8 cellular contexts compared by ENCODE assay signal in genomic region chr4:172892300-172892699, GRCh38.
A peak's percentile ranks its signal among the peaks of the same experiment; 100 is the strongest.
DNase-seq lines count a peak whose midpoint lies in the region; ATAC-seq and TF ChIP-seq lines count a peak whose summit lies in the region.

No MANE protein-coding gene starts in this region.

- H3K9me3 ChIP-seq in DND-41 (ENCODE audit: insufficient read depth, low read length, severe bottlenecking) (no peaks in the 10 kb centered on the region), HCT116 (ENCODE audit: control insufficient read depth in 1 of 2, insufficient read depth in 1 of 2, low read depth in 1 of 2, low read length in 2 of 2) (no peaks in the 10 kb centered on the region), left ventricle myocardium inferior (replicated peaks) (peaks cover 55% of the 10 kb centered on the region)
- no peaks in the 10 kb centered on the region for H3K9me3 ChIP-seq in CD8-positive, alpha-beta T cell (ENCODE audit: low read length)

- H3K27me3 ChIP-seq in DND-41 (ENCODE audit: insufficient read depth, low read length, poor library complexity) = no peaks in the 10 kb centered on the region
- H3K27me3 ChIP-seq in HCT116 (ENCODE audit: insufficient read depth, low read length) = no peaks in the 10 kb centered on the region
- no peaks in the 10 kb centered on the region for H3K27me3 ChIP-seq in CD8-positive, alpha-beta T cell (ENCODE audit: insufficient read depth, low read length)
- no peaks in the 10 kb centered on the region for H3K27me3 ChIP-seq in left ventricle myocardium inferior (ENCODE audit: low read depth)

- no peaks in the 10 kb centered on the region for H4K20me1 ChIP-seq in DND-41 (ENCODE audit: insufficient read depth, low read length)
- no peaks in the 10 kb centered on the region for H4K20me1 ChIP-seq in HCT116 (ENCODE audit: insufficient read depth)

- no TSS peak for BruUV-seq in HCT116 (replicated peaks; lab: Mats Ljungman, UMichigan)

- RAD21 ChIA-PET in HCT116 (lab: Charles Lee; ENCODE audit: low non-redundant PET in 1 of 2, low total read pairs in 2 of 2, uncharacterized antibody in 2 of 2, unreplicated experiment in 2 of 2) = interaction anchor here in 1 of 2 experiments (0.9 kb wide), 1 partner anchor 409 kb away, joined by 3 read pairs; no protein-coding TSS in a partner anchor

- peak; percentile 9 for DNase-seq in DND-41
- peak; percentile 18 for DNase-seq in HCT116 (ENCODE audit: low read depth, low spot score)
- DNase-seq in OCI-M1 (lab: John Stamatoyannopoulos, UW) = peak; percentile 78
- peak; percentile 23 for DNase-seq in iPS DF 19.7 (ENCODE audit: low read depth, low spot score)
- DNase-seq in CD8-positive, alpha-beta T cell = no peak
- DNase-seq in ecto neural progenitor cell (ENCODE audit: low spot score) = no peak
- no peak for DNase-seq in left ventricle myocardium inferior

- H3K9ac ChIP-seq in DND-41 (ENCODE audit: low read depth, low read length) = no peak overlapping the region
- H3K9ac ChIP-seq in HCT116 (ENCODE audit: low read length) = no peak overlapping the region

- peaks cover 10% of the 10 kb centered on the region for H3K9me3 Mint-ChIP-seq in CD8-positive, alpha-beta T cell

- no peak overlapping the region for H3K27ac Mint-ChIP-seq in CD8-positive, alpha-beta T cell

- CTCF ChIA-PET in HCT116 (lab: Charles Lee) = interaction anchor here (0.7 to 3.3 kb wide), 11 partner anchors 10 to 409 kb away, joined by 3 to 11 read pairs (median 4); no protein-coding TSS in a partner anchor
- CTCF ChIA-PET in CD8-positive, alpha-beta T cell (lab: Charles Lee) = no interaction called here

- no peak overlapping the region for H2AFZ ChIP-seq in DND-41 (ENCODE audit: low read depth, low read length)
- H2AFZ ChIP-seq in HCT116 (ENCODE audit: low read depth, low read length, poor library complexity, severe bottlenecking) = no peak overlapping the region

- H3K4me3 ChIP-seq in DND-41 (ENCODE audit: low read depth in 1 of 2, low read length in 2 of 2) (no peak overlapping the region), HCT116 (replicated peaks in 1 of 2; ENCODE audit: low read depth in 1 of 2, low read length in 2 of 2) (no peak overlapping the region), left ventricle myocardium inferior (no peak overlapping the region)
- no peak overlapping the region for H3K4me3 ChIP-seq in CD8-positive, alpha-beta T cell (ENCODE audit: low read depth, low read length)

- H3K4me1 ChIP-seq in DND-41 (ENCODE audit: insufficient read depth, low read length) (no peaks in the 10 kb centered on the region), HCT116 (ENCODE audit: control insufficient read depth in 1 of 2, insufficient read depth in 2 of 2, low read length in 2 of 2) (no peaks in the 10 kb centered on the region), left ventricle myocardium inferior (no peaks in the 10 kb centered on the region)
- H3K4me1 ChIP-seq in CD8-positive, alpha-beta T cell (ENCODE audit: insufficient read depth, low read length) = no peaks in the 10 kb centered on the region

- H3K27ac ChIP-seq in DND-41 (ENCODE audit: low read length) (no peak overlapping the region), HCT116 (ENCODE audit: low read depth, low read length) (no peak overlapping the region), left ventricle myocardium inferior (replicated peaks) (no peak overlapping the region)
- H3K27ac ChIP-seq in CD8-positive, alpha-beta T cell (ENCODE audit: low read depth, low read length) = no peak overlapping the region

- H3K27me3 Mint-ChIP-seq in CD8-positive, alpha-beta T cell (ENCODE audit: low read depth) = no peaks in the 10 kb centered on the region

- no peaks in the 10 kb centered on the region for H3K4me1 Mint-ChIP-seq in CD8-positive, alpha-beta T cell (ENCODE audit: low read depth)

- TF ChIP-seq POLR2A in HCT116 (IDR thresholded peaks at IDR 0.05; ENCODE audit: borderline replicate concordance, extremely low read depth, insufficient read depth, insufficient read length) = no peak

- H3K36me3 ChIP-seq in DND-41 (ENCODE audit: insufficient read depth, low read length) (no peaks in the 10 kb centered on the region), HCT116 (ENCODE audit: control insufficient read depth in 1 of 2, insufficient read depth in 2 of 2, low read length in 2 of 2) (no peaks in the 10 kb centered on the region), left ventricle myocardium inferior (no peaks in the 10 kb centered on the region)
- no peaks in the 10 kb centered on the region for H3K36me3 ChIP-seq in CD8-positive, alpha-beta T cell (ENCODE audit: insufficient read depth, low read length)

- TF ChIP-seq RAD21 in HCT116 (IDR thresholded peaks at IDR 0.05; ENCODE audit: low read depth) = peak; percentile 58

- ATAC-seq in DND-41 (ENCODE audit: insufficient read depth, low read depth) = peak; percentile 44; the same call in 1 of the 3 replicates
- peak; percentile 63 for ATAC-seq in HCT116
- ATAC-seq in HG03521 (IDR thresholded peaks at IDR 0.05; ENCODE audit: unreplicated experiment) = no peak
- no peak for ATAC-seq in CD8-positive, alpha-beta T cell

- H3K79me2 ChIP-seq in DND-41 (ENCODE audit: insufficient read depth, low read length) (no peaks in the 10 kb centered on the region), HCT116 (ENCODE audit: insufficient read depth, low read length) (no peaks in the 10 kb centered on the region)

- H3K9me2 ChIP-seq in HCT116 (ENCODE audit: insufficient read depth) = no peaks in the 10 kb centered on the region

- TF ChIP-seq CTCF in DND-41 (IDR thresholded peaks at IDR 0.05; ENCODE audit: borderline replicate concordance, extremely low read depth, low read length, poor library complexity, severe bottlenecking) = peak; percentile 38
- peak; percentile 29 to 80 (median 77); a peak in 4 of 6 replicates for TF ChIP-seq CTCF in HCT116 (IDR thresholded peaks at IDR 0.05 in 2 of 3, conservative IDR thresholded peaks at IDR 0.05 in 1 of 3; ENCODE audit: borderline replicate concordance in 1 of 3, insufficient read depth in 1 of 3, low read depth in 2 of 3, low read length in 2 of 3)
- no peak for TF ChIP-seq CTCF in CD8-positive, alpha-beta T cell (IDR thresholded peaks at IDR 0.05)
- TF ChIP-seq CTCF in left ventricle myocardium inferior (IDR thresholded peaks at IDR 0.05; ENCODE audit: borderline replicate concordance) = no peak

- H3K4me3 Mint-ChIP-seq in CD8-positive, alpha-beta T cell = no peak overlapping the region

- POLR2A ChIA-PET in HCT116 (lab: Charles Lee) = no interaction called here
- POLR2A ChIA-PET in CD8-positive, alpha-beta T cell (lab: Charles Lee) = no interaction called here

- H3K4me2 ChIP-seq in DND-41 (ENCODE audit: insufficient read depth, low read length) (no peak overlapping the region), HCT116 (ENCODE audit: low read length) (no peak overlapping the region)

- no peaks in the 10 kb centered on the region for H3K36me3 Mint-ChIP-seq in CD8-positive, alpha-beta T cell

- intact Hi-C loops in HCT116 (cut with micrococcal nuclease) (loop anchor here (5.0 kb wide), 2 partner anchors 120 to 410 kb away; no protein-coding TSS in a partner anchor), left ventricle myocardium inferior (cut with micrococcal nuclease) (no loop called here)
- intact Hi-C loops in CD8-positive, alpha-beta T cell (cut with DNase I, micrococcal nuclease) = no loop called here

TF ChIP-seq in HCT116, 20 proteins besides CTCF, POLR2A, EP300 and RAD21 (continues in another document):
- TF ChIP-seq ZBTB33 (IDR thresholded peaks at IDR 0.05; ENCODE audit: extremely low read depth, insufficient replicate concordance, low read length) (no peak), REST (IDR thresholded peaks at IDR 0.05; ENCODE audit: low read depth) (no peak), JUND (IDR thresholded peaks at IDR 0.05) (no peak), ZFX (IDR thresholded peaks at IDR 0.05) (no peak), EZH2phosphoT487 (IDR thresholded peaks at IDR 0.05; ENCODE audit: borderline replicate concordance) (no peak), CEBPB (IDR thresholded peaks at IDR 0.05; ENCODE audit: low read depth) (no peak), ELF1 (IDR thresholded peaks at IDR 0.05; ENCODE audit: borderline replicate concordance, low read depth) (no peak), EZH2 (IDR thresholded peaks at IDR 0.05) (no peak)

Comparison
In these comparisons a context has a peak if more than half of its experiments do, and no peak if none do; other contexts are left out.
1. ATAC-seq: peak in DND-41 (single experiment) and HCT116 (single experiment); none in HG03521 (single experiment) and CD8-positive, alpha-beta T cell (single experiment).
2. DNase-seq: peak in DND-41 (single experiment), HCT116 (single experiment), OCI-M1 (single experiment) and iPS DF 19.7 (single experiment); none in CD8-positive, alpha-beta T cell (0 of 7), ecto neural progenitor cell (single experiment) and left ventricle myocardium inferior (single experiment).
3. CTCF ChIP-seq: peak in DND-41 (single experiment) and HCT116 (3 of 3); none in CD8-positive, alpha-beta T cell (single experiment) and left ventricle myocardium inferior (single experiment).